24 cellular contexts compared by ENCODE assay signal in genomic region chr18:6546229-6546628, GRCh38.
DNase-seq lines count a peak whose midpoint lies in the region; ATAC-seq, FAIRE-seq and TF ChIP-seq lines count a peak whose summit lies in the region.
"Had no signal": no experiment of that assay in that cellular context is flagged by ENCODE, and none has a peak within 500 bp of the region (broad histone marks: within the 10 kb centered on the region; RNA-seq: fewer than 3 reads in every experiment).

No MANE protein-coding gene starts in this region.

- intact Hi-C loops in mammary epithelial cell (cut with micrococcal nuclease) (loop anchor here (5.0 kb wide), 1 partner anchor 201 kb away; no protein-coding TSS in a partner anchor), breast epithelium (cut with DNase I; ENCODE audit: low total_unique reads) (no loop called here), body of pancreas (cut with DNase I) (no loop called here)

- BruUV-seq in mammary epithelial cell (replicated peaks; lab: Mats Ljungman, UMichigan): no TSS peak

- CTCF ChIA-PET in mammary epithelial cell (lab: Charles Lee; ENCODE audit: low non-redundant PET): interaction anchor here (0.6 kb wide), 1 partner anchor 69 kb away, joined by 3 read pairs; no protein-coding TSS in a partner anchor

- DNase-seq in mammary epithelial cell: peak; percentile 83
- no peak for DNase-seq in breast epithelium (ENCODE audit: low spot score in 2 of 2)
- DNase-seq in body of pancreas: peak in 3 of 4 donors; percentile 27 to 48 (median 38)
- peak; percentile 46 to 70 for DNase-seq in foreskin keratinocyte
- DNase-seq in urothelium cell line (ENCODE audit: low spot score): no peak
- DNase-seq in small intestine: no peak
- DNase-seq: activated CD4-positive, CD25-positive, alpha-beta regulatory T cell; activated CD8-positive, alpha-beta T cell treated with anti-CD3 and anti-CD28 coated beads for 36 hours; activated gamma-delta T cell; activated T-cell treated with anti-CD3 and anti-CD28 coated beads for 4 hours; caudate nucleus; H7; left cardiac atrium; mesendoderm; naive thymus-derived CD8-positive, alpha-beta T cell; NCI-H1417; NCI-H69; stimulated activated CD4-positive, alpha-beta T cell treated with anti-CD3 and anti-CD28 coated beads, Interleukin-15, amount 100 ng/mL, for 24 hours; stomach; T1000; upper lobe of left lung had no signal

- H3K4me3 ChIP-seq in mammary epithelial cell (replicated peaks in 1 of 3; ENCODE audit: insufficient read depth in 1 of 3, low read depth in 2 of 3, low read length in 3 of 3): no peak overlapping the region
- no peak overlapping the region for H3K4me3 ChIP-seq in breast epithelium
- H3K4me3 ChIP-seq in body of pancreas: no peak overlapping the region
- no peak overlapping the region for H3K4me3 ChIP-seq in small intestine (ENCODE audit: low read depth in 1 of 2, low read length in 2 of 2)
- H3K4me3 ChIP-seq: stomach, upper lobe of left lung had no signal

- no peak for TF ChIP-seq POLR2A in breast epithelium (IDR thresholded peaks at IDR 0.05)
- no peak for TF ChIP-seq POLR2A in body of pancreas (IDR thresholded peaks at IDR 0.05)

- in situ Hi-C loops in mammary epithelial cell (cut with MboI; ENCODE audit: low sequenced_read_pairs in 2 of 2): loop anchor here (10.0 to 25.0 kb wide), 2 partner anchors 339 to 641 kb away; no protein-coding TSS in a partner anchor

- no peaks in the 10 kb centered on the region for H3K27me3 ChIP-seq in mammary epithelial cell (ENCODE audit: insufficient read depth, low read length)
- no peaks in the 10 kb centered on the region for H3K27me3 ChIP-seq in breast epithelium
- H3K27me3 ChIP-seq in body of pancreas: no peaks in the 10 kb centered on the region
- H3K27me3 ChIP-seq in foreskin keratinocyte: no peaks in the 10 kb centered on the region
- peaks cover 0 to 2% of the 10 kb centered on the region in 2 donors for H3K27me3 ChIP-seq in small intestine (ENCODE audit: control insufficient read depth in 2 of 2, insufficient read depth in 2 of 2, low read length in 2 of 2)
- H3K27me3 ChIP-seq: stomach, upper lobe of left lung had no signal

- H3K4me2 ChIP-seq in mammary epithelial cell (ENCODE audit: insufficient read depth, low read depth, low read length): no peak overlapping the region

- H3K79me2 ChIP-seq in mammary epithelial cell (ENCODE audit: insufficient read depth, low read length): no peaks in the 10 kb centered on the region

- no peak overlapping the region for H2AFZ ChIP-seq in mammary epithelial cell (ENCODE audit: low read depth, low read length)

- dilution Hi-C loops in mammary epithelial cell (cut with HindIII; ENCODE audit: low sequenced_read_pairs): no loop called here

- peak; percentile 86 for FAIRE-seq in urothelium cell line (lab: Jason Lieb, UNC)
- FAIRE-seq in small intestine (lab: Jason Lieb, UNC): no peak
- FAIRE-seq: A204.1 had no signal

- no peaks in the 10 kb centered on the region for H3K4me1 ChIP-seq in mammary epithelial cell (ENCODE audit: insufficient read depth, low read length)
- H3K4me1 ChIP-seq in breast epithelium: no peaks in the 10 kb centered on the region
- peaks cover 12% of the 10 kb centered on the region for H3K4me1 ChIP-seq in body of pancreas
- no peaks in the 10 kb centered on the region for H3K4me1 ChIP-seq in foreskin keratinocyte
- H3K4me1 ChIP-seq in small intestine (ENCODE audit: control insufficient read depth in 2 of 2, insufficient read depth in 1 of 2, low read depth in 1 of 2, low read length in 1 of 2): no peaks in the 10 kb centered on the region
- H3K4me1 ChIP-seq: stomach, upper lobe of left lung had no signal

- no peaks in the 10 kb centered on the region for H4K20me1 ChIP-seq in mammary epithelial cell (ENCODE audit: insufficient read depth, low read length)

- TF ChIP-seq CTCF in mammary epithelial cell (conservative IDR thresholded peaks at IDR 0.05 in 1 of 2, IDR thresholded peaks at IDR 0.05 in 1 of 2; ENCODE audit: extremely low read depth in 1 of 2, insufficient read depth in 1 of 2, low read depth in 1 of 2, low read length in 2 of 2) (no peak), breast epithelium (IDR thresholded peaks at IDR 0.05) (no peak), body of pancreas (IDR thresholded peaks at IDR 0.05) (no peak), foreskin keratinocyte (conservative IDR thresholded peaks at IDR 0.05) (no peak)

- H3K36me3 ChIP-seq in mammary epithelial cell (ENCODE audit: insufficient read depth, low read length): no peaks in the 10 kb centered on the region
- H3K36me3 ChIP-seq in breast epithelium: no peaks in the 10 kb centered on the region
- H3K36me3 ChIP-seq in body of pancreas (replicated peaks in 1 of 2; ENCODE audit: insufficient read depth in 1 of 2, low read depth in 2 of 2): no peaks in the 10 kb centered on the region
- no peaks in the 10 kb centered on the region for H3K36me3 ChIP-seq in small intestine (ENCODE audit: control insufficient read depth in 2 of 2, insufficient read depth in 2 of 2, low read length in 2 of 2)
- H3K36me3 ChIP-seq: stomach, upper lobe of left lung had no signal

- H3K9me3 ChIP-seq in mammary epithelial cell (replicated peaks; ENCODE audit: insufficient read depth, low read length) (no peaks in the 10 kb centered on the region), breast epithelium (no peaks in the 10 kb centered on the region), body of pancreas (no peaks in the 10 kb centered on the region), small intestine (ENCODE audit: control insufficient read depth, low read depth) (no peaks in the 10 kb centered on the region)
- H3K9me3 ChIP-seq: stomach, upper lobe of left lung had no signal

- WGBS in mammary epithelial cell (ENCODE audit: low coverage, missing lambda C conversion rate): 1% methylated on average over 4 of the region's 4 CpGs
- WGBS in body of pancreas, 2 donors: 30 to 34% methylated on average over 4 of the region's 4 CpGs
- 72 to 82% (median 74%) methylated on average over 4 of the region's 4 CpGs for WGBS in small intestine, 3 donors

- H3K27ac ChIP-seq in mammary epithelial cell (ENCODE audit: insufficient read depth, low read depth, low read length) (no peak overlapping the region), breast epithelium (peak overlapping the region in 1 of 2 donors; percentile 11), body of pancreas (peak overlapping the region in 2 of 4 donors; percentile 18 to 41), foreskin keratinocyte (no peak overlapping the region), small intestine (ENCODE audit: low read depth in 1 of 2, low read length in 1 of 2) (no peak overlapping the region)
- H3K27ac ChIP-seq: stomach, upper lobe of left lung had no signal

- no peak overlapping the region for H3K9ac ChIP-seq in mammary epithelial cell (ENCODE audit: insufficient read depth, low read length)

- ATAC-seq in body of pancreas: peak; percentile 94
- no peak for ATAC-seq in foreskin keratinocyte
- no peak for ATAC-seq in GM21528 (IDR thresholded peaks at IDR 0.05; ENCODE audit: low FRiP score, unreplicated experiment)
- ATAC-seq in HG03442 (IDR thresholded peaks at IDR 0.05; ENCODE audit: unreplicated experiment): no peak
- ATAC-seq: activated CD8-positive, alpha-beta T cell treated with anti-CD3 and anti-CD28 coated beads for 36 hours; naive thymus-derived CD8-positive, alpha-beta T cell had no signal

Comparison
In these comparisons a context has a peak if more than half of its experiments do, and no peak if none do; other contexts are left out.
1. DNase-seq: peak in mammary epithelial cell (single experiment), body of pancreas (3 of 4) and foreskin keratinocyte (2 of 2); none in breast epithelium (0 of 2), urothelium cell line (single experiment) and small intestine (single experiment).